In the genomic region with DNA sequence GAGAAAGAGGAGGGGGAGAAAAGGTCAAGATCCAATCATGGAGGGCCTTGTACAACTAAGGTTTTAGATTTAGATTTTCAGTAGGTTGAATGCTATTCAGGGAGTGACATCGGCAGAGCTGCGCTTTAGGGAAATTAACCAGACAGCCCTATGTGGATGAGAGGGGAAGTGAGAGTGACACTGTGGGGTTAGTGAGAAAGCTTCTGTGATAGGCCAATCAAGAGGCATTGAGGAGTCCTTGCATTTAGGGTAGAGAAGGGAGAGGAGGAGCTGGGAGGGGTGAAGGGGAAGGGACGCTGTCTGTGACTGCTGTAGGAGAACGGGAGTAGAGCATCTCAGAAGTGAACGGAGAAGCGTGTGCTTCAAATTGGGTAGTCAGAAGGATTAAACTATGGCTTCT, we compare ENCODE assay signal across 12 cellular contexts. TPM values are rescaled to one million over a fixed set of nuclear protein-coding genes. Genes with fewer than 3 reads are reported as not detected.
DNase-seq lines count a peak whose midpoint lies in the region; ATAC-seq and TF ChIP-seq lines count a peak whose summit lies in the region.
"Had no signal": no experiment of that assay in that cellular context is flagged by ENCODE, and none has a peak within 500 bp of the region (broad histone marks: within the 10 kb centered on the region; RNA-seq: fewer than 3 reads in every experiment).

No MANE protein-coding gene starts in this region.

- intact Hi-C loops in colonic mucosa (cut with DNase I): no loop called here

- peak; percentile 99 for ATAC-seq in GM19372 (IDR thresholded peaks at IDR 0.05; ENCODE audit: low read depth, unreplicated experiment)
- peak; percentile 97 for ATAC-seq in HG03039 (IDR thresholded peaks at IDR 0.05; ENCODE audit: unreplicated experiment)
- ATAC-seq: foreskin keratinocyte; stimulated activated naive CD8-positive, alpha-beta T cell treated with anti-CD3 and anti-CD28 coated beads, Interleukin-15, amount 100 ng/mL, for 72 hours had no signal

- H3K36me3 ChIP-seq in colonic mucosa: no peaks in the 10 kb centered on the region
- H3K36me3 ChIP-seq: adrenal gland, ovary had no signal

- H3K9ac ChIP-seq in colonic mucosa (ENCODE audit: low read depth in 2 of 2, low read length in 2 of 2): no peak overlapping the region

- no peaks in the 10 kb centered on the region for H3K4me1 ChIP-seq in colonic mucosa
- H3K4me1 ChIP-seq: adrenal gland, foreskin keratinocyte had no signal

- no peaks in the 10 kb centered on the region for H3K27me3 ChIP-seq in colonic mucosa
- H3K27me3 ChIP-seq: adrenal gland, foreskin keratinocyte, ovary had no signal

- DNase-seq in RPMI8226 (peak; percentile 64), DMS114 treated with DMSO at 0.1 percent for 48 hours (lab: John Stamatoyannopoulos, UW; ENCODE audit: unreplicated experiment) (no peak), cortex of kidney (lab: John Stamatoyannopoulos, UW) (no peak), colonic mucosa (no peak)
- DNase-seq in stimulated activated CD4-positive, alpha-beta T cell treated with anti-CD3 and anti-CD28 coated beads, Interleukin-4, amount 100 ng/mL, for 1 hour: no peak
- DNase-seq: adrenal gland; foreskin keratinocyte; ovary; stimulated activated naive CD8-positive, alpha-beta T cell treated with anti-CD3 and anti-CD28 coated beads, Interleukin-15, amount 100 ng/mL, for 72 hours had no signal

- no peak overlapping the region for H3K4me3 ChIP-seq in colonic mucosa
- H3K4me3 ChIP-seq: adrenal gland, ovary had no signal

- TF ChIP-seq CTCF in C4-2B (conservative IDR thresholded peaks at IDR 0.05) (no peak), colonic mucosa (IDR thresholded peaks at IDR 0.05) (no peak)

- no peaks in the 10 kb centered on the region for H3K9me3 ChIP-seq in colonic mucosa
- H3K9me3 ChIP-seq: adrenal gland, ovary had no signal

- H3K27ac ChIP-seq in C4-2B (peak overlapping the region; percentile 38), colonic mucosa (no peak overlapping the region)
- H3K27ac ChIP-seq: adrenal gland, foreskin keratinocyte, ovary had no signal

RNA-seq across cellular contexts. Expression of a gene that starts 3.4 kb away (rescaled TPM):
- 1 to 10 TPM; 2.0 to 5.8 TPM for total RNA-seq in colonic mucosa

RNA-seq across cellular contexts. Expression of a gene that starts 14.4 kb away (rescaled TPM):
- 10 to 100 TPM in 1 of 2 donors, 1 to 10 TPM in 1; 6.5 to 18.6 TPM for total RNA-seq in colonic mucosa

RNA-seq across cellular contexts. Expression of a gene that starts 41.4 kb away (rescaled TPM):
- 100 to 1,000 TPM; 622 to 763 TPM for total RNA-seq in colonic mucosa
